Comparison of ENCODE assay signal across 8 cellular contexts in genomic region chr6:30483677-30484279, GRCh38. TPM values are rescaled to one million over a fixed set of nuclear protein-coding genes. Genes with fewer than 3 reads are reported as not detected.
DNase-seq lines count a peak whose midpoint lies in the region; ATAC-seq and TF ChIP-seq lines count a peak whose summit lies in the region.

No MANE protein-coding gene starts in this region.

- intact Hi-C loops in uterus (cut with DNase I; ENCODE audit: low total_unique reads): loop anchor here (5.0 kb wide), 2 partner anchors 59 to 114 kb away; no protein-coding TSS in a partner anchor

- no peak for ATAC-seq in HG03439 (IDR thresholded peaks at IDR 0.05; ENCODE audit: unreplicated experiment)
- no peak for ATAC-seq in activated CD4-positive, CD25-positive, alpha-beta regulatory T cell treated with anti-CD3 and anti-CD28 coated beads, Interleukin-2, amount 50 U/mL, for 24 hours

- H3K4me1 ChIP-seq in uterus: peaks cover 0 to under 1% of the 10 kb centered on the region in 2 donors

- no peak overlapping the region for H3K4me3 ChIP-seq in uterus

- no peaks in the 10 kb centered on the region for H3K36me3 ChIP-seq in uterus

- DNase-seq in activated gamma-delta T cell treated with Interleukin-2 at 50 U/mL for 16 hours (peak; percentile 42), activated gamma-delta T cell (lab: John Stamatoyannopoulos, UW) (no peak), NCI-H2081 (lab: John Stamatoyannopoulos, UW) (peak; percentile 21 to 48), amniotic stem cell (lab: John Stamatoyannopoulos, UW) (peak; percentile 49), islet precursor cell (peak; percentile 50), uterus (peak in 1 of 2 donors; percentile 53)

- no peak for TF ChIP-seq POLR2A in uterus (IDR thresholded peaks at IDR 0.05)

- H3K27me3 ChIP-seq in uterus: peaks cover 0 to 30% of the 10 kb centered on the region in 2 donors

- H3K9me3 ChIP-seq in uterus: no peaks in the 10 kb centered on the region

- peak; percentile 46 to 88 (median 62) for TF ChIP-seq CTCF in uterus (IDR thresholded peaks at IDR 0.05)

- H3K27ac ChIP-seq in uterus: no peak overlapping the region

RNA-seq across cellular contexts. Expression of gene HLA-E, which starts 5.5 kb away (rescaled TPM):
- 100 to 1,000 TPM; 207 to 628 (median 416) TPM for total RNA-seq in uterus
